Comparison of ENCODE assay signal across 8 cellular contexts in the genomic region with DNA sequence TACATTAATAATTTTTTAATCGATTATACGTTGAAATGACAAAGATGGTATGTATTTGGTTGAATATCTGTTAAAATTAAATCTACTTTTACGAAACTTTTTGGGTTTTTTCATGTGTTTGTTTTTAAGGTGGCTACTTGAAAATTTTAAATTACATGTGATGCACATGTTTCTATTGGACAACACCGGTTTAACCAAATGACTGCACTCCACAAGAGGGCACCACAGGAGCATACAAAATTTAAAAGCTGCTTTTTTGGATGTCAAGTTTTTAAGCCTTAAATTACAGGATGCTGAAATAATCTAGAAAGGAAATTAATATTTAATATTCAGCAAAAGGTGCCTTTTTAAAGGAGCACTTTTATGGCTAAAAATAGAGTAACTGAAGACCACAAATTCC.
DNase-seq lines count a peak whose midpoint lies in the region; ATAC-seq and TF ChIP-seq lines count a peak whose summit lies in the region.

No MANE protein-coding gene starts in this region.

- H3K4me3 ChIP-seq in GM12864 (ENCODE audit: low read depth, low read length) = no peak overlapping the region
- no peak overlapping the region for H3K4me3 ChIP-seq in smooth muscle cell

- H4K20me1 ChIP-seq in smooth muscle cell (ENCODE audit: low read depth) = peaks cover 37% of the 10 kb centered on the region

- TF ChIP-seq CTCF in GM12864 (IDR thresholded peaks at IDR 0.05; ENCODE audit: low read depth, low read length, missing control alignments) (peak; percentile 44), smooth muscle cell (IDR thresholded peaks at IDR 0.05; ENCODE audit: borderline replicate concordance, insufficient read depth, poor library complexity, severe bottlenecking) (peak; percentile 75)

- H3K36me3 Mint-ChIP-seq in activated T-helper 2 cell treated with anti-CD3 and anti-CD28 coated beads, Interferon-gamma antibody, Interleukin-2, Interleukin-4, amounts not matched to agents 10 μg/mL and 5 μg/mL and 100 μg/mL, durations not matched to agents 14 hours and 24 hours and 36 hours (ENCODE audit: low read depth) = peaks cover 59% of the 10 kb centered on the region

- peaks cover 29% of the 10 kb centered on the region for H3K4me1 Mint-ChIP-seq in activated T-helper 2 cell treated with anti-CD3 and anti-CD28 coated beads, Interferon-gamma antibody, Interleukin-2, Interleukin-4, amounts not matched to agents 10 μg/mL and 5 μg/mL and 100 μg/mL, durations not matched to agents 14 hours and 24 hours and 36 hours (ENCODE audit: low read depth)

- no peak overlapping the region for H3K27ac ChIP-seq in smooth muscle cell (ENCODE audit: low read depth)

- in situ Hi-C loops in ACHN (cut with HindIII; ENCODE audit: low pct_ligation_motif_present, low pct_unique_long_range_greater_than_20kb, low sequenced_read_pairs) = no loop called here

- no peaks in the 10 kb centered on the region for H3K79me2 ChIP-seq in smooth muscle cell (ENCODE audit: low read depth)

- DNase-seq in ACHN = peak; percentile 59
- no peak for DNase-seq in GM12864 (ENCODE audit: low read depth)
- DNase-seq in NCI-H748 treated with DMSO at 0.1 percent for 48 hours (lab: John Stamatoyannopoulos, UW) = peak; percentile 31
- DNase-seq in activated T-helper 2 cell treated with anti-CD3 and anti-CD28 coated beads, Interferon-gamma antibody, Interleukin-2, Interleukin-4, amounts not matched to agents 10 μg/mL and 5 μg/mL and 100 μg/mL, durations not matched to agents 14 hours and 24 hours and 36 hours (ENCODE audit: low spot score) = peak; percentile 20
- peak; percentile 43 for DNase-seq in foreskin melanocyte
- no peak for DNase-seq in smooth muscle cell (lab: John Stamatoyannopoulos, UW; ENCODE audit: unreplicated experiment)
- no peak for DNase-seq in NK-92 treated with Interleukin-12 subunit alpha and Interleukin-12 subunit beta, amount 100 ng/mL, for 24 hours (lab: John Stamatoyannopoulos, UW)

- no peak overlapping the region for H3K4me2 ChIP-seq in smooth muscle cell

- no peak for ATAC-seq in HG03039 (IDR thresholded peaks at IDR 0.05; ENCODE audit: unreplicated experiment)

- H3K27me3 Mint-ChIP-seq in activated T-helper 2 cell treated with anti-CD3 and anti-CD28 coated beads, Interferon-gamma antibody, Interleukin-2, Interleukin-4, amounts not matched to agents 10 μg/mL and 5 μg/mL and 100 μg/mL, durations not matched to agents 14 hours and 24 hours and 36 hours (ENCODE audit: low read depth) = no peaks in the 10 kb centered on the region

- no peak overlapping the region for H3K4me3 Mint-ChIP-seq in activated T-helper 2 cell treated with anti-CD3 and anti-CD28 coated beads, Interferon-gamma antibody, Interleukin-2, Interleukin-4, amounts not matched to agents 10 μg/mL and 5 μg/mL and 100 μg/mL, durations not matched to agents 14 hours and 24 hours and 36 hours (ENCODE audit: low read depth)

- no peaks in the 10 kb centered on the region for H3K9me3 ChIP-seq in smooth muscle cell (replicated peaks; ENCODE audit: low read depth)

- no peak overlapping the region for H3K9ac ChIP-seq in smooth muscle cell (ENCODE audit: low read depth)

- no peaks in the 10 kb centered on the region for H3K9me3 Mint-ChIP-seq in activated T-helper 2 cell treated with anti-CD3 and anti-CD28 coated beads, Interferon-gamma antibody, Interleukin-2, Interleukin-4, amounts not matched to agents 10 μg/mL and 5 μg/mL and 100 μg/mL, durations not matched to agents 14 hours and 24 hours and 36 hours

- H3F3A ChIP-seq in smooth muscle cell (ENCODE audit: low read depth) = no peaks in the 10 kb centered on the region

- H3K27me3 ChIP-seq in smooth muscle cell (ENCODE audit: low read depth) = no peaks in the 10 kb centered on the region

- H3K27ac Mint-ChIP-seq in activated T-helper 2 cell treated with anti-CD3 and anti-CD28 coated beads, Interferon-gamma antibody, Interleukin-2, Interleukin-4, amounts not matched to agents 10 μg/mL and 5 μg/mL and 100 μg/mL, durations not matched to agents 14 hours and 24 hours and 36 hours = no peak overlapping the region

- peaks cover 5% of the 10 kb centered on the region for H3K36me3 ChIP-seq in smooth muscle cell (ENCODE audit: low read depth)

- H2AFZ ChIP-seq in smooth muscle cell (ENCODE audit: low read depth) = no peak overlapping the region

- intact Hi-C loops in activated T-helper 2 cell treated with anti-CD3 and anti-CD28 coated beads, Interferon-gamma antibody, Interleukin-2, Interleukin-4, amounts not matched to agents 10 μg/mL and 5 μg/mL and 100 μg/mL, durations not matched to agents 14 hours and 24 hours and 36 hours (cut with micrococcal nuclease) = loop anchor here (1.0 to 10.0 kb wide), 3 partner anchors 233 to 977 kb away; no protein-coding TSS in a partner anchor

- WGBS in smooth muscle cell (ENCODE audit: low lambda C conversion rate) = 82% methylated on average over 4 of the region's 4 CpGs

- H3K4me1 ChIP-seq in smooth muscle cell (ENCODE audit: low read depth) = no peaks in the 10 kb centered on the region

Comparison
In these comparisons a context has a peak if more than half of its experiments do, and no peak if none do; other contexts are left out.
1. DNase-seq: peak in ACHN (single experiment), NCI-H748 treated with DMSO at 0.1 percent for 48 hours (single experiment), activated T-helper 2 cell treated with anti-CD3 and anti-CD28 coated beads, Interferon-gamma antibody, Interleukin-2, Interleukin-4, amounts not matched to agents 10 μg/mL and 5 μg/mL and 100 μg/mL, durations not matched to agents 14 hours and 24 hours and 36 hours (single experiment) and foreskin melanocyte (single experiment); none in GM12864 (single experiment), smooth muscle cell (single experiment) and NK-92 treated with Interleukin-12 subunit alpha and Interleukin-12 subunit beta, amount 100 ng/mL, for 24 hours (single experiment).